16 cellular contexts compared by ENCODE assay signal in genomic region chr1:162564762-162565218, GRCh38. TPM values are rescaled to one million over a fixed set of nuclear protein-coding genes. Genes with fewer than 3 reads are reported as not detected.
A peak's percentile ranks its signal among the peaks of the same experiment; 100 is the strongest.
DNase-seq lines count a peak whose midpoint lies in the region; ATAC-seq and TF ChIP-seq lines count a peak whose summit lies in the region.
"Had no signal": no experiment of that assay in that cellular context is flagged by ENCODE, and none has a peak within 500 bp of the region (broad histone marks: within the 10 kb centered on the region; RNA-seq: fewer than 3 reads in every experiment).

No MANE protein-coding gene starts in this region.

- peak overlapping the region; percentile 35 for H3K4me3 Mint-ChIP-seq in natural killer cell
- no peak overlapping the region for H3K4me3 Mint-ChIP-seq in WTC11
- H3K4me3 Mint-ChIP-seq: dendritic cell treated with granulocyte-macrophage colony-stimulating factor and Interleukin-4, amounts not matched to agents 40 ng/mL and 50 ng/mL, for 4 days had no signal

- POLR2A ChIA-PET in WTC11 (lab: Charles Lee), result no interaction called here

- DNase-seq in ELR (ENCODE audit: low read depth) (peak; percentile 49), OCI-M1 (lab: John Stamatoyannopoulos, UW) (peak; percentile 24), choroid plexus epithelial cell (ENCODE audit: low read depth) (peak; percentile 19), natural killer cell (no peak), ureter (ENCODE audit: low spot score) (no peak), WTC11 (ENCODE audit: low spot score) (no peak)
- no peak for DNase-seq in stimulated activated CD4-positive, alpha-beta T cell treated with anti-CD3 and anti-CD28 coated beads, Interleukin-1b, Interleukin-23, amount 100 ng/mL, for 48 hours
- DNase-seq: activated CD4-positive, alpha-beta T cell treated with anti-CD3 and anti-CD28 coated beads for 1 hour; heart left ventricle; NCI-H1436; NCI-H774; stimulated activated CD4-positive, alpha-beta T cell treated with anti-CD3 and anti-CD28 coated beads, Interleukin-4, amount 100 ng/mL, for 4 hours had no signal

- H3K27ac Mint-ChIP-seq in natural killer cell, result peak overlapping the region; percentile 61 to 82
- H3K27ac Mint-ChIP-seq in WTC11, result no peak overlapping the region
- H3K27ac Mint-ChIP-seq: dendritic cell treated with granulocyte-macrophage colony-stimulating factor and Interleukin-4, amounts not matched to agents 40 ng/mL and 50 ng/mL, for 4 days had no signal

- CTCF ChIA-PET in WTC11 (lab: Charles Lee), result no interaction called here

- H3K36me3 Mint-ChIP-seq in natural killer cell, result peaks cover 14% of the 10 kb centered on the region
- peaks cover 16% of the 10 kb centered on the region for H3K36me3 Mint-ChIP-seq in WTC11

- H3K4me1 Mint-ChIP-seq in natural killer cell (peaks cover 63 to 69% of the 10 kb centered on the region in 2 donors), WTC11 (peaks cover 23% of the 10 kb centered on the region)

- H3K9me3 Mint-ChIP-seq in natural killer cell (no peaks in the 10 kb centered on the region), WTC11 (no peaks in the 10 kb centered on the region)
- H3K9me3 Mint-ChIP-seq: dendritic cell treated with granulocyte-macrophage colony-stimulating factor and Interleukin-4, amounts not matched to agents 40 ng/mL and 50 ng/mL, for 4 days had no signal

- no peak overlapping the region for H3K4me3 ChIP-seq in choroid plexus epithelial cell (ENCODE audit: low read depth, low read length)
- H3K4me3 ChIP-seq: lung, SJSA1 had no signal

- H3K27me3 Mint-ChIP-seq in natural killer cell (ENCODE audit: low read depth in 2 of 2), result no peaks in the 10 kb centered on the region
- peaks cover 9% of the 10 kb centered on the region for H3K27me3 Mint-ChIP-seq in WTC11 (ENCODE audit: low read depth)
- H3K27me3 Mint-ChIP-seq: dendritic cell treated with granulocyte-macrophage colony-stimulating factor and Interleukin-4, amounts not matched to agents 40 ng/mL and 50 ng/mL, for 4 days had no signal

- intact Hi-C loops in natural killer cell (cut with micrococcal nuclease), result loop anchor here (5.0 kb wide), 1 partner anchor 152 kb away; the partner anchor contains the start of gene SH2D1B

- no peak for ATAC-seq in natural killer cell
- no peak for ATAC-seq in HG02588 (IDR thresholded peaks at IDR 0.05; ENCODE audit: unreplicated experiment)
- ATAC-seq in WTC11, result no peak
- ATAC-seq: heart left ventricle had no signal

- no peak for TF ChIP-seq CTCF in choroid plexus epithelial cell (conservative IDR thresholded peaks at IDR 0.05; ENCODE audit: low read depth, low read length)
- TF ChIP-seq CTCF in natural killer cell (IDR thresholded peaks at IDR 0.05), result no peak
- no peak for TF ChIP-seq CTCF in WTC11 (IDR thresholded peaks at IDR 0.05)

TF ChIP-seq in WTC11, 78 proteins besides CTCF, POLR2A, EP300 and RAD21:
- TF ChIP-seq CBFB (CRISPR knock-in tag; IDR thresholded peaks at IDR 0.05; ENCODE audit: low read depth), result no peak
- no peak for TF ChIP-seq MXD4 (CRISPR knock-in tag; IDR thresholded peaks at IDR 0.05; ENCODE audit: borderline replicate concordance)
- TF ChIP-seq ZNF232 (CRISPR knock-in tag; IDR thresholded peaks at IDR 0.05), result no peak
- TF ChIP-seq SP1 (CRISPR knock-in tag; conservative IDR thresholded peaks at IDR 0.05), result no peak
- no peak for TF ChIP-seq ELF4 (CRISPR knock-in tag; IDR thresholded peaks at IDR 0.05; ENCODE audit: low read depth)
- no peak for TF ChIP-seq TEAD1 (CRISPR knock-in tag; IDR thresholded peaks at IDR 0.05)

RNA-seq across cellular contexts. Expression of gene UAP1, which starts 3.3 kb away (rescaled TPM):
- total RNA-seq in natural killer cell (100 to 1,000 TPM in 1 of 3 donors, 10 to 100 TPM in 2; 69.2 to 109 (median 74.2) TPM), ureter (47.8 TPM), WTC11 (2021) (31.1 to 31.7 TPM (median 31.6 TPM) in 3 replicates)

Comparison
In these comparisons a context has a peak if more than half of its experiments do, and no peak if none do; other contexts are left out.
1. DNase-seq: peak in ELR (single experiment), OCI-M1 (single experiment) and choroid plexus epithelial cell (single experiment); none in natural killer cell (single experiment), ureter (single experiment), stimulated activated CD4-positive, alpha-beta T cell treated with anti-CD3 and anti-CD28 coated beads, Interleukin-1b, Interleukin-23, amount 100 ng/mL, for 48 hours (single experiment) and WTC11 (single experiment).